Comparison of ENCODE assay signal across 15 cellular contexts in the genomic region with DNA sequence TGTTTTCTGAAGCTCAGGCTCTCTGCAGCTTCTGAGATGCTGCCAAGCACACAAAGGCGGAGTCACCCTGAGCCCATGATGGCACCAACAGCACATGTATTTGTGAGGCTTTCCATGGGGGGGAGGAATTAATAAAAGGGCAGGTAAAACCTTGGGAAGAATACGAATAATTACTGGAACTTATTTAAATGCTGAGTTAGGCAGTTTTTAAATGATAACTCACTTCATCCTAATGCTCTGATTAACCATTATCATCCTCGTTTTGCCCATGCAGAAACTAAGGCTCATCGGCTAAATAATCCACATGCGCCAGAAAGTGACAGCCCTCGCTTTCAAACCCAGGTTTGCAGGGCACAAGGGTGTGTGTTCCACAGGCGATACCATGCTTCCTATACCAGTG.
"Had no signal": no experiment of that assay in that cellular context is flagged by ENCODE, and none has a peak within 500 bp of the region (broad histone marks: within the 10 kb centered on the region; RNA-seq: fewer than 3 reads in every experiment).

No MANE protein-coding gene starts in this region.

- H3K36me3 ChIP-seq: cardiac muscle cell, neutrophil, pancreas had no signal

- ATAC-seq: body of pancreas; stimulated activated naive CD8-positive, alpha-beta T cell treated with anti-CD3 and anti-CD28 coated beads, Interleukin-15, Interleukin-2, amounts not matched to agents 100 U/mL and 50 U/mL, for 24 hours had no signal

- DNase-seq: activated gamma-delta T cell treated with Interleukin-2 at 50 U/mL for 16 hours; activated T-cell treated with anti-CD3 and anti-CD28 coated beads, Interleukin-2, amount 50 U/mL, for 1 hour; anterior cingulate cortex; body of pancreas; kidney glomerular epithelial cell; midbrain; pancreas; stimulated activated CD4-positive, alpha-beta T cell treated with anti-CD3 and anti-CD28 coated beads, Interleukin-12 subunit alpha, Interleukin-12 subunit beta, amount 100 ng/mL, for 4 hours; stimulated activated CD4-positive, alpha-beta T cell treated with anti-CD3 and anti-CD28 coated beads, Interleukin-4, amount 100 ng/mL, for 4 hours; stimulated activated naive CD8-positive, alpha-beta T cell treated with anti-CD3 and anti-CD28 coated beads, Interleukin-15, Interleukin-2, amounts not matched to agents 100 U/mL and 50 U/mL, for 24 hours; T-helper 9 cell had no signal

- H3K27ac ChIP-seq: body of pancreas, cardiac muscle cell, epithelial cell of prostate, hepatocyte, neutrophil, pancreas had no signal

- H3K9me3 ChIP-seq: body of pancreas, neutrophil, pancreas had no signal

- H2AFZ ChIP-seq: hepatocyte had no signal

- H3K4me3 ChIP-seq: body of pancreas, cardiac muscle cell, hepatocyte, pancreas had no signal

- FAIRE-seq: pancreas had no signal

- H3K27me3 ChIP-seq: body of pancreas, cardiac muscle cell, hepatocyte, neutrophil, pancreas had no signal

- H3K4me2 ChIP-seq: hepatocyte had no signal
